In genomic region chr1:234722904-234723588, GRCh38 we compare ENCODE assay signal across 1 cellular context.
TF ChIP-seq lines count a peak whose summit lies in the region.

No MANE protein-coding gene starts in this region.

TF ChIP-seq in K562, 482 proteins besides CTCF, POLR2A, EP300 and RAD21 (continued from another document):
- peak; percentile 57; the same call in 1 of the 2 replicates for TF ChIP-seq KLF6 (CRISPR knock-in tag; IDR thresholded peaks at IDR 0.05; ENCODE audit: borderline replicate concordance)
- TF ChIP-seq FOXA1 (IDR thresholded peaks at IDR 0.05; ENCODE audit: borderline replicate concordance): no peak
- 0 out of 2 replicates have a peak, but pooled peaks have one; percentile 36 for TF ChIP-seq FOXO4 (CRISPR knock-in tag; IDR thresholded peaks at IDR 0.05)
- peak; percentile 42; the same call in 1 of the 2 replicates for TF ChIP-seq TSHZ1 (CRISPR knock-in tag; IDR thresholded peaks at IDR 0.05)
- peak; percentile 17; the same call in 1 of the 2 replicates for TF ChIP-seq REST (CRISPR knock-in tag; IDR thresholded peaks at IDR 0.05; ENCODE audit: low read depth)
- TF ChIP-seq SMAD3 (CRISPR knock-in tag; conservative IDR thresholded peaks at IDR 0.05): 0 out of 2 replicates have a peak, but pooled peaks have one; percentile 3
- 0 out of 2 replicates have a peak, but pooled peaks have one; percentile 40 for TF ChIP-seq ZBTB17 (CRISPR knock-in tag; IDR thresholded peaks at IDR 0.05)
- 0 out of 2 replicates have a peak, but pooled peaks have one; percentile 13 for TF ChIP-seq PKNOX1 (IDR thresholded peaks at IDR 0.05)
- TF ChIP-seq HLTF (IDR thresholded peaks at IDR 0.05): 0 out of 2 replicates have a peak, but pooled peaks have one; percentile 10
- TF ChIP-seq ZNF23 (CRISPR knock-in tag; IDR thresholded peaks at IDR 0.05): 0 out of 2 replicates have a peak, but pooled peaks have one; percentile 10
- TF ChIP-seq MBD1 (CRISPR knock-in tag; IDR thresholded peaks at IDR 0.05): 0 out of 2 replicates have a peak, but pooled peaks have one; percentile 64
- peak; percentile 31; the same call in 1 of the 2 replicates for TF ChIP-seq TCF7 (IDR thresholded peaks at IDR 0.05; ENCODE audit: borderline replicate concordance)
- 0 out of 2 replicates have a peak, but pooled peaks have one; percentile 28 for TF ChIP-seq DDX20 (tag; IDR thresholded peaks at IDR 0.05; ENCODE audit: low read depth)
- no peak for TF ChIP-seq HNRNPL (IDR thresholded peaks at IDR 0.05; ENCODE audit: low read depth, low read length)
TF ChIP-seq in K562: peak in this region for 24.
